11 cellular contexts compared by ENCODE assay signal in the genomic region with DNA sequence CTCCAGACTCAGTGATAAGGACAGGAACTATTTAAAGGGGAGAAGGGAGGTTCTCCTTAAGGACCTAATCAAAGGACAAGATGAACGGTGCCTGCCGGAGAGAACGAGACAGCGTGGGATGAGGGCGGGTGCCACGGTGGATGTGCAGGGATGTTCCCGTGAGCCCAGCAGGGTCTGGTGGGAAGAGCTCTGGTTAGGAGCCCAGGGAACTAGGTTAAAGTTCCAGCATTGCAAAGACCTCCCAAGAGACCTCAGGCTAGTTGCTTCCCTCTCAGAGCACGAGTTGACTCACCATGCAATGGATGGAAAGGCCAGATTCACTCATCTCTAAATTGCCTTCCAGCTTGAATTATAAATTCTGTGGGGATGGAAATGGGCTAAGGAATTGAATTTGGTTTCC. TPM values are rescaled to one million over a fixed set of nuclear protein-coding genes. Genes with fewer than 3 reads are reported as not detected.
DNase-seq lines count a peak whose midpoint lies in the region; ATAC-seq, FAIRE-seq and TF ChIP-seq lines count a peak whose summit lies in the region.
"Had no signal": no experiment of that assay in that cellular context is flagged by ENCODE, and none has a peak within 500 bp of the region (broad histone marks: within the 10 kb centered on the region; RNA-seq: fewer than 3 reads in every experiment).

No MANE protein-coding gene starts in this region.

- peak; percentile 73 for DNase-seq in ELR (ENCODE audit: low read depth)
- DNase-seq in activated naive CD8-positive, alpha-beta T cell treated with anti-CD3 and anti-CD28 coated beads, Interleukin-2, amount 50 U/mL, for 24 hours = no peak
- peak; percentile 72 for DNase-seq in iris pigment epithelial cell (ENCODE audit: low read depth)
- peak; percentile 27 for DNase-seq in stimulated activated CD8-positive, alpha-beta memory T cell treated with anti-CD3 and anti-CD28 coated beads, Interleukin-4, amount 100 ng/mL, for 48 hours
- no peak for DNase-seq in GM12891 (ENCODE audit: insufficient read length, low spot score)
- DNase-seq: OCI-M1 had no signal

- peaks cover 41% of the 10 kb centered on the region for H3K36me3 Mint-ChIP-seq in activated naive CD8-positive, alpha-beta T cell treated with anti-CD3 and anti-CD28 coated beads, Interleukin-2, amount 50 U/mL, for 24 hours (ENCODE audit: low read depth)

- no peaks in the 10 kb centered on the region for H3K27me3 Mint-ChIP-seq in activated naive CD8-positive, alpha-beta T cell treated with anti-CD3 and anti-CD28 coated beads, Interleukin-2, amount 50 U/mL, for 24 hours

- H3K4me3 Mint-ChIP-seq in activated naive CD8-positive, alpha-beta T cell treated with anti-CD3 and anti-CD28 coated beads, Interleukin-2, amount 50 U/mL, for 24 hours = no peak overlapping the region

- peak overlapping the region; percentile 67 for H3K27ac Mint-ChIP-seq in activated naive CD8-positive, alpha-beta T cell treated with anti-CD3 and anti-CD28 coated beads, Interleukin-2, amount 50 U/mL, for 24 hours

- no peak for FAIRE-seq in GM12891 (lab: Jason Lieb, UNC)

- H3K9me3 Mint-ChIP-seq in activated naive CD8-positive, alpha-beta T cell treated with anti-CD3 and anti-CD28 coated beads, Interleukin-2, amount 50 U/mL, for 24 hours = no peaks in the 10 kb centered on the region

- TF ChIP-seq POLR2A in GM12891 (IDR thresholded peaks at IDR 0.05; ENCODE audit: low read depth, low read length) = no peak; the same call in 1 of the 2 replicates

- no peak for ATAC-seq in activated naive CD8-positive, alpha-beta T cell treated with anti-CD3 and anti-CD28 coated beads, Interleukin-2, amount 50 U/mL, for 24 hours
- no peak for ATAC-seq in HG02763 (IDR thresholded peaks at IDR 0.05; ENCODE audit: unreplicated experiment)
- no peak for ATAC-seq in HG03457 (IDR thresholded peaks at IDR 0.05; ENCODE audit: unreplicated experiment)
- no peak for ATAC-seq in HG03039 (IDR thresholded peaks at IDR 0.05; ENCODE audit: unreplicated experiment)

- peaks cover 99% of the 10 kb centered on the region for H3K4me1 Mint-ChIP-seq in activated naive CD8-positive, alpha-beta T cell treated with anti-CD3 and anti-CD28 coated beads, Interleukin-2, amount 50 U/mL, for 24 hours

TF ChIP-seq in GM12891, 5 proteins besides CTCF, POLR2A, EP300 and RAD21:
- TF ChIP-seq SPI1 (IDR thresholded peaks at IDR 0.05; ENCODE audit: low read depth, low read length) = no peak
- no peak for TF ChIP-seq PAX5 (IDR thresholded peaks at IDR 0.05; ENCODE audit: insufficient read depth, low read length, severe bottlenecking)
- TF ChIP-seq POU2F2 (IDR thresholded peaks at IDR 0.05; ENCODE audit: low read depth, low read length) = no peak
- no peak for TF ChIP-seq TAF1 (IDR thresholded peaks at IDR 0.05; ENCODE audit: low read depth, low read length)
- TF ChIP-seq POLR2AphosphoS5 (IDR thresholded peaks at IDR 0.05; ENCODE audit: low read depth, low read length) = no peak

RNA-seq across cellular contexts. Expression of a gene that starts 14.7 kb away (rescaled TPM):
- polyA plus RNA-seq in GM12891 (2012; ENCODE audit: low read depth, missing spikeins) = 156 TPM
- polyA plus RNA-seq: cardiac muscle cell, neural cell had no signal

RNA-seq across cellular contexts. Expression of a gene that starts 49.2 kb away (rescaled TPM):
- 0.22 TPM for polyA plus RNA-seq in GM12891 (2012; ENCODE audit: low read depth, missing spikeins)
- polyA plus RNA-seq: cardiac muscle cell, neural cell had no signal

Comparison
In these comparisons a context has a peak if more than half of its experiments do, and no peak if none do; other contexts are left out.
1. DNase-seq: peak in ELR (single experiment), iris pigment epithelial cell (single experiment) and stimulated activated CD8-positive, alpha-beta memory T cell treated with anti-CD3 and anti-CD28 coated beads, Interleukin-4, amount 100 ng/mL, for 48 hours (single experiment); none in activated naive CD8-positive, alpha-beta T cell treated with anti-CD3 and anti-CD28 coated beads, Interleukin-2, amount 50 U/mL, for 24 hours (single experiment) and GM12891 (single experiment).